ENCODE assay signal across 13 cellular contexts in genomic region chr9:93288341-93288740, GRCh38.
A peak's percentile ranks its signal among the peaks of the same experiment; 100 is the strongest.
DNase-seq lines count a peak whose midpoint lies in the region; ATAC-seq, FAIRE-seq and TF ChIP-seq lines count a peak whose summit lies in the region.
"Had no signal": no experiment of that assay in that cellular context is flagged by ENCODE, and none has a peak within 500 bp of the region (broad histone marks: within the 10 kb centered on the region; RNA-seq: fewer than 3 reads in every experiment).

No MANE protein-coding gene starts in this region.

- no peaks in the 10 kb centered on the region for H3K9me3 ChIP-seq in Peyer's patch
- no peaks in the 10 kb centered on the region for H3K9me3 ChIP-seq in right atrium auricular region

- H3K27ac ChIP-seq in Peyer's patch = no peak overlapping the region
- peak overlapping the region in 1 of 2 donors; percentile 62 for H3K27ac ChIP-seq in right atrium auricular region

- H3K9me3 Mint-ChIP-seq in activated CD4-positive, alpha-beta T cell treated with anti-CD3 and anti-CD28 coated beads, Interleukin-2, amount 10 ng/mL, durations not matched to agents 7 days and 5 days = no peaks in the 10 kb centered on the region

- H3K36me3 Mint-ChIP-seq in activated CD4-positive, alpha-beta T cell treated with anti-CD3 and anti-CD28 coated beads, Interleukin-2, amount 10 ng/mL, durations not matched to agents 7 days and 5 days (ENCODE audit: low read depth) = no peaks in the 10 kb centered on the region

- no peak overlapping the region for H3K27ac Mint-ChIP-seq in activated CD4-positive, alpha-beta T cell treated with anti-CD3 and anti-CD28 coated beads, Interleukin-2, amount 10 ng/mL, durations not matched to agents 7 days and 5 days

- peak; percentile 2 for DNase-seq in activated CD4-positive, alpha-beta T cell treated with anti-CD3 and anti-CD28 coated beads, Interleukin-2, amount 10 ng/mL, durations not matched to agents 7 days and 5 days
- DNase-seq in activated CD4-positive, alpha-beta T cell treated with anti-CD3 and anti-CD28 coated beads, Interleukin-2, amount 50 U/mL, for 4 hours = no peak
- peak in 2 of 3 donors; percentile 37 to 45 for DNase-seq in Peyer's patch
- peak; percentile 56 for DNase-seq in right atrium auricular region (ENCODE audit: low spot score)
- DNase-seq in urothelium cell line (ENCODE audit: low spot score) = no peak
- no peak for DNase-seq in activated T-cell treated with anti-CD3 and anti-CD28 coated beads, Interleukin-2, amount 50 U/mL, for 48 hours
- no peak for DNase-seq in LoVo (ENCODE audit: low spot score)
- DNase-seq: activated gamma-delta T cell, MM.1S, NCI-H2171, small intestine, SW 1271 had no signal

- TF ChIP-seq CTCF in Peyer's patch (IDR thresholded peaks at IDR 0.05) (no peak), right atrium auricular region (IDR thresholded peaks at IDR 0.05) (peak in 1 of 2 donors; percentile 24)

- H3K4me1 ChIP-seq in Peyer's patch (no peaks in the 10 kb centered on the region), right atrium auricular region (peaks cover 0 to 16% of the 10 kb centered on the region in 2 donors)

- no peak for ATAC-seq in GM21717 (IDR thresholded peaks at IDR 0.05; ENCODE audit: unreplicated experiment)

- POLR2A ChIA-PET in activated CD4-positive, alpha-beta T cell treated with anti-CD3 and anti-CD28 coated beads, Interleukin-2, amount 10 ng/mL, durations not matched to agents 7 days and 5 days (lab: Charles Lee) = no interaction called here

- FAIRE-seq in urothelium cell line (lab: Jason Lieb, UNC) = peak; percentile 50
- FAIRE-seq: small intestine had no signal

- H3K36me3 ChIP-seq in Peyer's patch (peaks cover 0 to 13% (median 0%) of the 10 kb centered on the region in 3 donors), right atrium auricular region (peaks cover 16% of the 10 kb centered on the region)

- no peak for TF ChIP-seq POLR2A in Peyer's patch (IDR thresholded peaks at IDR 0.05)

- H3K4me3 ChIP-seq in Peyer's patch (no peak overlapping the region), right atrium auricular region (no peak overlapping the region)

- no peak overlapping the region for H3K4me3 Mint-ChIP-seq in activated CD4-positive, alpha-beta T cell treated with anti-CD3 and anti-CD28 coated beads, Interleukin-2, amount 10 ng/mL, durations not matched to agents 7 days and 5 days

- H3K27me3 Mint-ChIP-seq in activated CD4-positive, alpha-beta T cell treated with anti-CD3 and anti-CD28 coated beads, Interleukin-2, amount 10 ng/mL, durations not matched to agents 7 days and 5 days = peaks cover 15% of the 10 kb centered on the region

- no peaks in the 10 kb centered on the region for H3K4me1 Mint-ChIP-seq in activated CD4-positive, alpha-beta T cell treated with anti-CD3 and anti-CD28 coated beads, Interleukin-2, amount 10 ng/mL, durations not matched to agents 7 days and 5 days

- no peaks in the 10 kb centered on the region for H3K27me3 ChIP-seq in Peyer's patch
- H3K27me3 ChIP-seq in right atrium auricular region = no peaks in the 10 kb centered on the region

- CTCF ChIA-PET in activated CD4-positive, alpha-beta T cell treated with anti-CD3 and anti-CD28 coated beads, Interleukin-2, amount 10 ng/mL, durations not matched to agents 7 days and 5 days (lab: Charles Lee) = interaction anchor here (0.7 kb wide), 1 partner anchor 527 kb away, joined by 3 read pairs; no protein-coding TSS in a partner anchor

Comparison
In these comparisons a context has a peak if more than half of its experiments do, and no peak if none do; other contexts are left out.
1. DNase-seq: peak in activated CD4-positive, alpha-beta T cell treated with anti-CD3 and anti-CD28 coated beads, Interleukin-2, amount 10 ng/mL, durations not matched to agents 7 days and 5 days (single experiment), Peyer's patch (2 of 3) and right atrium auricular region (single experiment); none in activated CD4-positive, alpha-beta T cell treated with anti-CD3 and anti-CD28 coated beads, Interleukin-2, amount 50 U/mL, for 4 hours (0 of 2), urothelium cell line (single experiment), activated T-cell treated with anti-CD3 and anti-CD28 coated beads, Interleukin-2, amount 50 U/mL, for 48 hours (0 of 2) and LoVo (single experiment).